In the genomic region with DNA sequence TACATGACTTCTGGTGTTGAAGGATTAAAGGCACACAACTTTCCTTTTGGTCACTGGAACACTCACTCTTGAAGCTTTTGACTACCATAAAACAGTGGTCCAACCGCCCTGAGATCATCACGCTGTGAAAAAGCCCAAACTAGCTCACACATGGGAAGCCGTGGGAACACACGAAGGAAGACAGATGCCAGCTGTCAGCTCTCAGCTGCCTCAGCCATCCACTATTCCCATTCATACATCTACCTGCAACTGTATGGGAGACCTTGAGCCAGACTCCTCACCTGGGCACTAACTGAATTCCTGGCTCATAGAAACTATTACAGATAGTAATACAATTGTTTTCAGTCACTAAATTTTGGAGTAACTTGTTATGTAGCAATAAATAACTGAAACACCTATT, we compare ENCODE assay signal across 18 cellular contexts.
"Had no signal": no experiment of that assay in that cellular context is flagged by ENCODE, and none has a peak within 500 bp of the region (broad histone marks: within the 10 kb centered on the region; RNA-seq: fewer than 3 reads in every experiment).

No MANE protein-coding gene starts in this region.

- H3K4me3 ChIP-seq: MG63, SJSA1, SK-N-MC had no signal

- H3K36me3 ChIP-seq: MG63, SJSA1 had no signal

- DNase-seq: IMR-90, Karpas-422, KG1, MG63, NCI-H1092, NCI-H1105 treated with DMSO at 0.1 percent for 48 hours, NCI-H1436, NCI-H1930, NCI-H2081, NCI-H2227 treated with DMSO at 0.1 percent for 48 hours, NCI-H526 treated with DMSO at 0.1 percent for 48 hours, NCI-H748 treated with DMSO at 0.1 percent for 48 hours, Right ventricle myocardium superior, RPMI8226, SIG-M5 had no signal

- H3K27ac ChIP-seq: SJSA1, SK-N-MC had no signal

- ATAC-seq: HepG2 had no signal

- H3K27me3 ChIP-seq: SJSA1 had no signal

- H3K4me1 ChIP-seq: SJSA1 had no signal
